Comparison of ENCODE assay signal across 1 cellular context in genomic region chr7:105779856-105780815, GRCh38.
TF ChIP-seq lines count a peak whose summit lies in the region.

No MANE protein-coding gene starts in this region.

TF ChIP-seq in SK-N-SH, 30 proteins besides CTCF, POLR2A, EP300 and RAD21:
- TF ChIP-seq NFIC (IDR thresholded peaks at IDR 0.05; ENCODE audit: borderline replicate concordance) (no peak), REST (IDR thresholded peaks at IDR 0.05; ENCODE audit: low read depth, low read length) (no peak), NRF1 (IDR thresholded peaks at IDR 0.05; ENCODE audit: low read depth, low read length) (no peak), ZBTB33 (IDR thresholded peaks at IDR 0.05; ENCODE audit: borderline replicate concordance, low read depth) (no peak), GATA2 (CRISPR knock-in tag; IDR thresholded peaks at IDR 0.05) (peak; percentile 21), FOSL2 (IDR thresholded peaks at IDR 0.05; ENCODE audit: borderline replicate concordance, low read depth) (no peak), GABPA (IDR thresholded peaks at IDR 0.05; ENCODE audit: low read depth) (no peak), MXI1 (IDR thresholded peaks at IDR 0.05; ENCODE audit: low read depth, low read length) (peak; percentile 64; the same call in 1 of the 2 replicates), RCOR1 (IDR thresholded peaks at IDR 0.05; ENCODE audit: low read length) (peak; percentile 30; the same call in 1 of the 2 replicates), SMC3 (IDR thresholded peaks at IDR 0.05; ENCODE audit: low read depth, low read length) (no peak)
